Comparison of ENCODE assay signal across 1 cellular context in genomic region chr3:196531418-196531817, GRCh38.
A peak's percentile ranks its signal among the peaks of the same experiment; 100 is the strongest.
TF ChIP-seq lines count a peak whose summit lies in the region.

No MANE protein-coding gene starts in this region.

TF ChIP-seq in H1, 55 proteins besides CTCF, POLR2A, EP300 and RAD21:
- 0 out of 2 replicates have a peak, but pooled peaks have one; percentile 43 for TF ChIP-seq KDM1A (IDR thresholded peaks at IDR 0.05; ENCODE audit: borderline replicate concordance, low read length)
- TF ChIP-seq HDAC6 (IDR thresholded peaks at IDR 0.05; ENCODE audit: low read depth, low read length) = no peak
TF ChIP-seq in H1: peak in this region for 1.
